9 cellular contexts compared by ENCODE assay signal in the genomic region with DNA sequence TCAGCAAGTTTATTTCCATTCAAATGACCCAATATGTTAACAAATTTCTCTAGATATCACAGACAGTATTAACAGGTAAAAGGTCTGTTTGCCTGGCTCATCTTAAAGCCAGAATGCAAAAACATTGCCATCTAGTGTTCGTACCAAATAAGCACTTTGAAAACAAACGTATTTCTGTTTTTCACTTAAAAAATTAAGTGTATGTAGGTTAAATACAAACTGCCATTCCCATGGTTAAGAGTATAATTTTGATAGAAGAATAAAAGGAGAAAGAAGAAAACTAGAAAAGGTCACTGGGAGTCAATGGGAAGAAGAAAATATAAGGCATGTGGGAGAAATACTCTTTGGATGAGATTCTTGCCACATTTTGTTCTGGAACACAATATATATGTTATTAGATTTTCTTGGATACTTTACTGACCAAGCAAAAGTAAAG. TPM values are rescaled to one million over a fixed set of nuclear protein-coding genes. Genes with fewer than 3 reads are reported as not detected.
A peak's percentile ranks its signal among the peaks of the same experiment; 100 is the strongest.
DNase-seq lines count a peak whose midpoint lies in the region; ATAC-seq and TF ChIP-seq lines count a peak whose summit lies in the region.
"Had no signal": no experiment of that assay in that cellular context is flagged by ENCODE, and none has a peak within 500 bp of the region (broad histone marks: within the 10 kb centered on the region; RNA-seq: fewer than 3 reads in every experiment).

No MANE protein-coding gene starts in this region.

- no peaks in the 10 kb centered on the region for H3K9me3 ChIP-seq in Loucy (ENCODE audit: insufficient read depth, low read depth, low read length)

- no peaks in the 10 kb centered on the region for H3K9me2 ChIP-seq in Loucy (replicated peaks; ENCODE audit: low read depth, low read length)

- peaks cover 9% of the 10 kb centered on the region; the same call in 1 of the 2 replicates for H3K36me3 ChIP-seq in Loucy (ENCODE audit: insufficient read depth, low read length)

- no peaks in the 10 kb centered on the region for H3K36me3 Mint-ChIP-seq in glutamatergic neuron (ENCODE audit: unreplicated experiment)

- peaks cover 1% of the 10 kb centered on the region for H3K27me3 Mint-ChIP-seq in glutamatergic neuron (ENCODE audit: unreplicated experiment)
- H3K27me3 Mint-ChIP-seq: memory B cell had no signal

- H2AFZ ChIP-seq in Loucy (ENCODE audit: low read length) = no peak overlapping the region

- no peaks in the 10 kb centered on the region for H4K20me1 ChIP-seq in Loucy (ENCODE audit: insufficient read depth, low read length, poor library complexity, severe bottlenecking)

- DNase-seq in EH (ENCODE audit: low read depth) (peak; percentile 45), glutamatergic neuron (no peak), middle frontal gyrus (ENCODE audit: extremely low spot score, low spot score) (no peak)
- no peak for DNase-seq in activated CD4-positive, alpha-beta T cell treated with anti-CD3 and anti-CD28 coated beads for 48 hours

- peak; percentile 63; the same call in 2 of the 3 replicates for ATAC-seq in SK-N-SH treated with all-trans-retinoic acid at 6 μM for 48 hours
- no peak for ATAC-seq in GM18505 (IDR thresholded peaks at IDR 0.05; ENCODE audit: unreplicated experiment)
- ATAC-seq in GM19351 (IDR thresholded peaks at IDR 0.05; ENCODE audit: unreplicated experiment) = no peak

- no peak overlapping the region for H3K4me3 Mint-ChIP-seq in glutamatergic neuron (ENCODE audit: unreplicated experiment)
- H3K4me3 Mint-ChIP-seq: memory B cell had no signal

- H3K9ac ChIP-seq in Loucy (ENCODE audit: low read depth, low read length, poor library complexity, severe bottlenecking) = no peak overlapping the region

- H3F3A ChIP-seq in Loucy (ENCODE audit: low read depth) = no peaks in the 10 kb centered on the region

- H3K4me3 ChIP-seq in Loucy (ENCODE audit: low read length, poor library complexity, severe bottlenecking) = no peak overlapping the region

- no peaks in the 10 kb centered on the region for H3K9me3 Mint-ChIP-seq in glutamatergic neuron (ENCODE audit: unreplicated experiment)
- H3K9me3 Mint-ChIP-seq: memory B cell had no signal

- no peaks in the 10 kb centered on the region for H3K27me3 ChIP-seq in Loucy (ENCODE audit: insufficient read depth, low read length, poor library complexity, severe bottlenecking)

- no peak overlapping the region for H3K4me2 ChIP-seq in Loucy (ENCODE audit: low read depth, low read length, poor library complexity, severe bottlenecking)

- no peaks in the 10 kb centered on the region for H3K4me1 ChIP-seq in Loucy (ENCODE audit: insufficient read depth, low read length, poor library complexity, severe bottlenecking)

- H3K27ac Mint-ChIP-seq in glutamatergic neuron (ENCODE audit: unreplicated experiment) = no peak overlapping the region
- H3K27ac Mint-ChIP-seq: memory B cell had no signal

- TF ChIP-seq POLR2A in GM18505 (IDR thresholded peaks at IDR 0.05; ENCODE audit: borderline replicate concordance, extremely low read depth, insufficient read depth, insufficient read length) = no peak

- TF ChIP-seq CTCF in Loucy (conservative IDR thresholded peaks at IDR 0.05; ENCODE audit: low read length) (peak; percentile 84), glutamatergic neuron (IDR thresholded peaks at IDR 0.05; ENCODE audit: partially characterized antibody, unreplicated experiment) (peak; percentile 73)

- no peaks in the 10 kb centered on the region for H3K79me2 ChIP-seq in Loucy (ENCODE audit: insufficient read depth, low read length)

- H3K4me1 Mint-ChIP-seq in glutamatergic neuron (ENCODE audit: low read depth, unreplicated experiment) = no peaks in the 10 kb centered on the region
- H3K4me1 Mint-ChIP-seq: memory B cell had no signal

TF ChIP-seq in SK-N-SH treated with all-trans-retinoic acid at 6 μM for 48 hours, 23 proteins besides CTCF, POLR2A, EP300 and RAD21:
- TF ChIP-seq ZNF565 (CRISPR knock-in tag; conservative IDR thresholded peaks at IDR 0.05; ENCODE audit: low read depth) = no peak
- no peak for TF ChIP-seq BACH2 (CRISPR knock-in tag; IDR thresholded peaks at IDR 0.05; ENCODE audit: borderline replicate concordance)
- TF ChIP-seq PPARA (CRISPR knock-in tag; IDR thresholded peaks at IDR 0.05; ENCODE audit: borderline replicate concordance) = no peak
- no peak for TF ChIP-seq OSR1 (CRISPR knock-in tag; IDR thresholded peaks at IDR 0.05)
- TF ChIP-seq ZFP3 (CRISPR knock-in tag; IDR thresholded peaks at IDR 0.05) = no peak
- no peak for TF ChIP-seq TOX (CRISPR knock-in tag; IDR thresholded peaks at IDR 0.05; ENCODE audit: borderline replicate concordance)
- TF ChIP-seq, protein P1, sequence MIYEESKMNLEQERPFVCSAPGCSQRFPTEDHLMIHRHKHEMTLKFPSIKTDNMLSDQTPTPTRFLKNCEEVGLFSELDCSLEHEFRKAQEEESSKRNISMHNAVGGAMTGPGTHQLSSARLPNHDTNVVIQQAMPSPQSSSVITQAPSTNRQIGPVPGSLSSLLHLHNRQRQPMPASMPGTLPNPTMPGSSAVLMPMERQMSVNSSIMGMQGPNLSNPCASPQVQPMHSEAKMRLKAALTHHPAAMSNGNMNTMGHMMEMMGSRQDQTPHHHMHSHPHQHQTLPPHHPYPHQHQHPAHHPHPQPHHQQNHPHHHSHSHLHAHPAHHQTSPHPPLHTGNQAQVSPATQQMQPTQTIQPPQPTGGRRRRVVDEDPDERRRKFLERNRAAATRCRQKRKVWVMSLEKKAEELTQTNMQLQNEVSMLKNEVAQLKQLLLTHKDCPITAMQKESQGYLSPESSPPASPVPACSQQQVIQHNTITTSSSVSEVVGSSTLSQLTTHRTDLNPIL (CRISPR knock-in tag; IDR thresholded peaks at IDR 0.05; ENCODE audit: low read depth) = no peak
- TF ChIP-seq, protein P2, sequence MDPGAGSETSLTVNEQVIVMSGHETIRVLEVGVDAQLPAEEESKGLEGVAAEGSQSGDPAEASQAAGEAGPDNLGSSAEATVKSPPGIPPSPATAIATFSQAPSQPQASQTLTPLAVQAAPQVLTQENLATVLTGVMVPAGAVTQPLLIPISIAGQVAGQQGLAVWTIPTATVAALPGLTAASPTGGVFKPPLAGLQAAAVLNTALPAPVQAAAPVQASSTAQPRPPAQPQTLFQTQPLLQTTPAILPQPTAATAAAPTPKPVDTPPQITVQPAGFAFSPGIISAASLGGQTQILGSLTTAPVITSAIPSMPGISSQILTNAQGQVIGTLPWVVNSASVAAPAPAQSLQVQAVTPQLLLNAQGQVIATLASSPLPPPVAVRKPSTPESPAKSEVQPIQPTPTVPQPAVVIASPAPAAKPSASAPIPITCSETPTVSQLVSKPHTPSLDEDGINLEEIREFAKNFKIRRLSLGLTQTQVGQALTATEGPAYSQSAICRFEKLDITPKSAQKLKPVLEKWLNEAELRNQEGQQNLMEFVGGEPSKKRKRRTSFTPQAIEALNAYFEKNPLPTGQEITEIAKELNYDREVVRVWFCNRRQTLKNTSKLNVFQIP (CRISPR knock-in tag; IDR thresholded peaks at IDR 0.05; ENCODE audit: borderline replicate concordance, low read depth) = no peak
- TF ChIP-seq ZNF70 (CRISPR knock-in tag; IDR thresholded peaks at IDR 0.05) = no peak
- no peak for TF ChIP-seq ZNF8 (CRISPR knock-in tag; IDR thresholded peaks at IDR 0.05)
- TF ChIP-seq, protein P3, sequence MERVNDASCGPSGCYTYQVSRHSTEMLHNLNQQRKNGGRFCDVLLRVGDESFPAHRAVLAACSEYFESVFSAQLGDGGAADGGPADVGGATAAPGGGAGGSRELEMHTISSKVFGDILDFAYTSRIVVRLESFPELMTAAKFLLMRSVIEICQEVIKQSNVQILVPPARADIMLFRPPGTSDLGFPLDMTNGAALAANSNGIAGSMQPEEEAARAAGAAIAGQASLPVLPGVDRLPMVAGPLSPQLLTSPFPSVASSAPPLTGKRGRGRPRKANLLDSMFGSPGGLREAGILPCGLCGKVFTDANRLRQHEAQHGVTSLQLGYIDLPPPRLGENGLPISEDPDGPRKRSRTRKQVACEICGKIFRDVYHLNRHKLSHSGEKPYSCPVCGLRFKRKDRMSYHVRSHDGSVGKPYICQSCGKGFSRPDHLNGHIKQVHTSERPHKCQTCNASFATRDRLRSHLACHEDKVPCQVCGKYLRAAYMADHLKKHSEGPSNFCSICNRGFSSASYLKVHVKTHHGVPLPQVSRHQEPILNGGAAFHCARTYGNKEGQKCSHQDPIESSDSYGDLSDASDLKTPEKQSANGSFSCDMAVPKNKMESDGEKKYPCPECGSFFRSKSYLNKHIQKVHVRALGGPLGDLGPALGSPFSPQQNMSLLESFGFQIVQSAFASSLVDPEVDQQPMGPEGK (CRISPR knock-in tag; IDR thresholded peaks at IDR 0.05; ENCODE audit: borderline replicate concordance) = no peak
- no peak for TF ChIP-seq CSDC2 (CRISPR knock-in tag; IDR thresholded peaks at IDR 0.05)
- no peak for TF ChIP-seq ARNTL (CRISPR knock-in tag; IDR thresholded peaks at IDR 0.05; ENCODE audit: borderline replicate concordance, low read depth)
- no peak for TF ChIP-seq ISL1 (CRISPR knock-in tag; IDR thresholded peaks at IDR 0.05)
- TF ChIP-seq TCF4 (CRISPR knock-in tag; IDR thresholded peaks at IDR 0.05; ENCODE audit: borderline replicate concordance) = no peak
- TF ChIP-seq, protein P4, sequence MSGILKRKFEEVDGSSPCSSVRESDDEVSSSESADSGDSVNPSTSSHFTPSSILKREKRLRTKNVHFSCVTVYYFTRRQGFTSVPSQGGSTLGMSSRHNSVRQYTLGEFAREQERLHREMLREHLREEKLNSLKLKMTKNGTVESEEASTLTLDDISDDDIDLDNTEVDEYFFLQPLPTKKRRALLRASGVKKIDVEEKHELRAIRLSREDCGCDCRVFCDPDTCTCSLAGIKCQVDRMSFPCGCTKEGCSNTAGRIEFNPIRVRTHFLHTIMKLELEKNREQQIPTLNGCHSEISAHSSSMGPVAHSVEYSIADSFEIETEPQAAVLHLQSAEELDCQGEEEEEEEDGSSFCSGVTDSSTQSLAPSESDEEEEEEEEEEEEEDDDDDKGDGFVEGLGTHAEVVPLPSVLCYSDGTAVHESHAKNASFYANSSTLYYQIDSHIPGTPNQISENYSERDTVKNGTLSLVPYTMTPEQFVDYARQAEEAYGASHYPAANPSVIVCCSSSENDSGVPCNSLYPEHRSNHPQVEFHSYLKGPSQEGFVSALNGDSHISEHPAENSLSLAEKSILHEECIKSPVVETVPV (CRISPR knock-in tag; IDR thresholded peaks at IDR 0.05) = no peak

RNA-seq across cellular contexts. Expression of a gene that starts 51.0 kb away (rescaled TPM):
- 14.7 TPM for total RNA-seq in glutamatergic neuron (ENCODE audit: unreplicated experiment)
